8 cellular contexts compared by ENCODE assay signal in the genomic region with DNA sequence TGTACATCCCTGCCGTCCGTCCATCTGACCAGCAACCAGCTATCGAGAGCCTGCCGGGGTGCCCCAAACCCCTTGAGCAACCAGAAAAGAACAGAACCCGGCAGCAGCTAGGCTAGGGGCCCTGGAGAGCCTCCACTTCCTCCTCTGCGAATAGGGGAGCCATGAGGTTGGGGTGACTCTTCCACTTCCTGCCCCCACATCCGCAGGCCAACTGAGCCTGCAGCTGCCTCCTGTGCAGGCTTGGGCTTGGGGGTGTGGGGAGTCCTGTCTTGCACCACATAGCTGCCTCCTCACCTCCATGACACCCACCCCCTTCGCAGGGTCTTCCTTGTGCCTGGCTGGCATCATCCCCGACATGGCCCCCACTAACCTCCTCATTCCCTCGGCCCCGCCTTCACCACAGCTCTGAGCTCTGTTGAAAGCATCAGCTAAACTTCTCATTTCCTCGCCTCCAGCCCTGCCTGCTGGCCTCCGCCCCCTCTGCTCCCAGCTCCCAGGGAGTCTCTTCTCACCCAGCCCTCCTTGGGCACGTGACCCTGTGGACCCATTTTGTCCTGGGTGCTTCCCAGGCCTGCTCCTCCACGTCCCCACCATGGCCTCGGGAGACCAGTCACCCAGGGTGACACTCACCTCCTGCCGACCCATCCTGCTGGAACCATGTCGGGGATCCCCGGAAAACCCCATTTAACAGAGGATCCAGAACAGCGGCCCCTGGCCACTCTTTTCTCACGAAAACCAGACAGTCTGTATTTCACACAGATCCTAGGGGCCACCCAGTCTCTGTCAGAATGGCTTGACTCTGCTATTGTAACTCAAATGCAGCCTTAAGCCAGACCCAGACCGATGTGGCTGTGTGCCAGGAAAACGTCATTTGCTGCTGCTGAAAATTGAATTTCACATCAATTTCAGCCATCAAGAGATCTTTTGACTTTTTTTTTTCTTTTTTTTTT. TPM values are rescaled to one million over a fixed set of nuclear protein-coding genes. Genes with fewer than 3 reads are reported as not detected.
A peak's percentile ranks its signal among the peaks of the same experiment; 100 is the strongest.
DNase-seq lines count a peak whose midpoint lies in the region; ATAC-seq and TF ChIP-seq lines count a peak whose summit lies in the region.

No MANE protein-coding gene starts in this region.

- peaks cover 42 to 65% (median 60%) of the 10 kb centered on the region in 11 experiments for H3K36me3 ChIP-seq in BLaER1 treated with 17β-estradiol and CSF1 and Interleukin-3, amounts not matched to agents 10 nM and 100 nM
- H3K36me3 ChIP-seq in stomach = peaks cover 0 to 27% (median 15%) of the 10 kb centered on the region in 4 donors

- no peak for TF ChIP-seq RAD21 in Ishikawa (IDR thresholded peaks at IDR 0.05; ENCODE audit: low read depth)

- H3K27ac ChIP-seq in BLaER1 treated with 17β-estradiol and CSF1 and Interleukin-3, amounts not matched to agents 10 nM and 100 nM = peak overlapping the region; percentile 75 to 94 (median 88)
- H3K27ac ChIP-seq in dorsolateral prefrontal cortex (peak overlapping the region; percentile 8 to 93 (median 79)), stomach (peak overlapping the region; percentile 20 to 82 (median 77))

- DNase-seq in GM20000 (ENCODE audit: low spot score) = peak; percentile 75
- DNase-seq in activated CD4-positive, alpha-beta T cell treated with anti-CD3 and anti-CD28 coated beads, Interleukin-2, amount 50 U/mL, for 24 hours (ENCODE audit: low read depth in 1 of 2, low spot score in 1 of 2) = peak; percentile 23 to 34
- peak in 9 of 10 donors; percentile 46 to 69 (median 59) for DNase-seq in dorsolateral prefrontal cortex
- peak; percentile 82 for DNase-seq in natural killer cell
- DNase-seq in stomach = peak; percentile 47
- no peak for DNase-seq in iPS-NIHi7 (ENCODE audit: extremely low spot score)

- no peaks in the 10 kb centered on the region for H3K36me3 Mint-ChIP-seq in natural killer cell

- no peaks in the 10 kb centered on the region for H3K27me3 Mint-ChIP-seq in natural killer cell (ENCODE audit: low read depth in 2 of 2)

- peak overlapping the region; percentile 66 to 81 (median 79) for H3K9ac ChIP-seq in BLaER1 treated with 17β-estradiol and CSF1 and Interleukin-3, amounts not matched to agents 10 nM and 100 nM

- H3K4me1 Mint-ChIP-seq in natural killer cell = peaks cover 41 to 76% of the 10 kb centered on the region in 2 donors

- 37 to 68% (median 65%) methylated on average over 20 to 23 of the region's 23 CpGs for WGBS in stomach, 5 donors

- no peaks in the 10 kb centered on the region for H3K9me3 Mint-ChIP-seq in natural killer cell

- peak overlapping the region; percentile 96 to 100 for H3K27ac Mint-ChIP-seq in natural killer cell

- TF ChIP-seq CTCF in GM20000 (IDR thresholded peaks at IDR 0.05; ENCODE audit: extremely low read depth, missing control alignments) = no peak
- TF ChIP-seq CTCF in dorsolateral prefrontal cortex (IDR thresholded peaks at IDR 0.05 in 54 of 56, conservative IDR thresholded peaks at IDR 0.05 in 2 of 56; ENCODE audit: low read depth in 1 of 56, partially characterized antibody in 56 of 56) = no peak
- TF ChIP-seq CTCF in natural killer cell (IDR thresholded peaks at IDR 0.05) = no peak
- no peak for TF ChIP-seq CTCF in stomach (IDR thresholded peaks at IDR 0.05)

- peak overlapping the region; percentile 97 for H3K4me3 Mint-ChIP-seq in natural killer cell

- peak overlapping the region; percentile 11 to 60 (median 39); a peak in 18 of 20 replicates for H3K4me3 ChIP-seq in BLaER1 treated with 17β-estradiol and CSF1 and Interleukin-3, amounts not matched to agents 10 nM and 100 nM
- H3K4me3 ChIP-seq in dorsolateral prefrontal cortex (peak overlapping the region in 25 of 59 donors; percentile 2 to 39 (median 18)), stomach (peak overlapping the region in 2 of 4 donors; percentile 8 to 17)

- TF ChIP-seq EP300 in Ishikawa (IDR thresholded peaks at IDR 0.05; ENCODE audit: borderline replicate concordance) (no peak), stomach (IDR thresholded peaks at IDR 0.05) (no peak)

- no peak for TF ChIP-seq POLR2A in stomach (IDR thresholded peaks at IDR 0.05)

- intact Hi-C loops in dorsolateral prefrontal cortex (cut with DNase I) = loop anchor here (5.0 kb wide), 1 partner anchor 39 kb away; no protein-coding TSS in a partner anchor
- intact Hi-C loops in natural killer cell (cut with micrococcal nuclease) = loop anchor here (1.0 to 5.0 kb wide), 7 partner anchors 9 to 755 kb away; a partner anchor contains a TSS
- intact Hi-C loops in stomach (cut with DNase I; ENCODE audit: low total_unique reads) = loop anchor here (10.0 kb wide), 1 partner anchor 51 kb away; a partner anchor contains a TSS

- peaks cover 0 to 47% (median 15%) of the 10 kb centered on the region in 11 experiments; a peak in 9 of 22 replicates for H4K20me1 ChIP-seq in BLaER1 treated with 17β-estradiol and CSF1 and Interleukin-3, amounts not matched to agents 10 nM and 100 nM

- peak; percentile 77 to 90 (median 81) for ATAC-seq in natural killer cell

- peak overlapping the region; percentile 80 to 97 (median 92) for H3K4me2 ChIP-seq in BLaER1 treated with 17β-estradiol and CSF1 and Interleukin-3, amounts not matched to agents 10 nM and 100 nM

- no peaks in the 10 kb centered on the region for H3K27me3 ChIP-seq in BLaER1 treated with 17β-estradiol and CSF1 and Interleukin-3, amounts not matched to agents 10 nM and 100 nM
- no peaks in the 10 kb centered on the region for H3K27me3 ChIP-seq in dorsolateral prefrontal cortex
- H3K27me3 ChIP-seq in stomach = no peaks in the 10 kb centered on the region

- H3K4me1 ChIP-seq in BLaER1 treated with 17β-estradiol and CSF1 and Interleukin-3, amounts not matched to agents 10 nM and 100 nM = peaks cover 49 to 98% (median 59%) of the 10 kb centered on the region in 10 experiments
- H3K4me1 ChIP-seq in stomach = peaks cover 0 to 51% (median 11%) of the 10 kb centered on the region in 4 donors

- H3K9me3 ChIP-seq in BLaER1 treated with 17β-estradiol and CSF1 and Interleukin-3, amounts not matched to agents 10 nM and 100 nM (replicated peaks in 1 of 11) = peaks cover 0 to 21% (median 15%) of the 10 kb centered on the region in 11 experiments; a peak in 15 of 22 replicates
- no peaks in the 10 kb centered on the region for H3K9me3 ChIP-seq in stomach

TF ChIP-seq in Ishikawa, 13 proteins besides CTCF, POLR2A, EP300 and RAD21:
- TF ChIP-seq, protein P1, sequence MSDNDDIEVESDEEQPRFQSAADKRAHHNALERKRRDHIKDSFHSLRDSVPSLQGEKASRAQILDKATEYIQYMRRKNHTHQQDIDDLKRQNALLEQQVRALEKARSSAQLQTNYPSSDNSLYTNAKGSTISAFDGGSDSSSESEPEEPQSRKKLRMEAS (IDR thresholded peaks at IDR 0.05) = no peak
- TF ChIP-seq, protein P2, sequence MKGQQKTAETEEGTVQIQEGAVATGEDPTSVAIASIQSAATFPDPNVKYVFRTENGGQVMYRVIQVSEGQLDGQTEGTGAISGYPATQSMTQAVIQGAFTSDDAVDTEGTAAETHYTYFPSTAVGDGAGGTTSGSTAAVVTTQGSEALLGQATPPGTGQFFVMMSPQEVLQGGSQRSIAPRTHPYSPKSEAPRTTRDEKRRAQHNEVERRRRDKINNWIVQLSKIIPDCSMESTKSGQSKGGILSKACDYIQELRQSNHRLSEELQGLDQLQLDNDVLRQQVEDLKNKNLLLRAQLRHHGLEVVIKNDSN (IDR thresholded peaks at IDR 0.05) = peak; percentile 75

RNA-seq across cellular contexts. Expression of a gene that starts 50.4 kb away (rescaled TPM):
- 100 to 1,000 TPM in 63 of 120 experiments, 10 to 100 TPM in 57; 49.9 to 250 (median 101) TPM for total RNA-seq in dorsolateral prefrontal cortex
- 100 to 1,000 TPM; 321 to 378 (median 365) TPM for total RNA-seq in natural killer cell
- total RNA-seq in stomach = 100 to 1,000 TPM in 3 of 5 donors, 10 to 100 TPM in 2; 43.0 to 265 (median 156) TPM
- polyA plus RNA-seq in stomach = 10 to 100 TPM; 30.2 to 35.6 (median 30.6) TPM

RNA-seq across cellular contexts. Expression of a gene that starts 50.8 kb away (rescaled TPM):
- 1 to 10 TPM; 1.9 to 8.7 (median 4.2) TPM for total RNA-seq in dorsolateral prefrontal cortex
- total RNA-seq in natural killer cell = 10 to 100 TPM; 10.3 to 13.5 (median 10.4) TPM
- 10 to 100 TPM in 1 of 5 donors, 1 to 10 TPM in 3, under 1 TPM in 1; 0.45 to 27.2 (median 8.3) TPM for total RNA-seq in stomach
- polyA plus RNA-seq in stomach = 10 to 100 TPM in 1 of 3 donors, 1 to 10 TPM in 2; 9.2 to 11.9 (median 9.4) TPM
